20 cellular contexts compared by ENCODE assay signal in the genomic region with DNA sequence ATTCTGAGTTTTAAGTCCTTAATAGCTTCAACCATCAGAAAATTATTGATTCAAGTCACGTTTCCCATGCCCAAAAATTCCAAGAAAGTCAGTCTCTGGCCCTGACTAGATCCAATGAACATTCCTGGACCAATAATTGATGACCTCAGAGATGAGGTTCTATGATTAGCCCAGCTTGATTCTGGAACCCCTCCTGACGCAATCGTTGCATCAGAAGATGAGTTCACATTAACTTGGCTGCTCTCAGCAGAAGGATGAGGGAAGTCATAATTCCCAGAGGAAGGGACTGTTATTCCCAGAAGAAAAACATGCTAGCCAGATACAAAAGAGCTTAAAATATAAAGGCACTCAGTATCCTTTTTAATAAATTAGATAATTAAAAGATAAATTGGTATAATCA.
"Had no signal": no experiment of that assay in that cellular context is flagged by ENCODE, and none has a peak within 500 bp of the region (broad histone marks: within the 10 kb centered on the region; RNA-seq: fewer than 3 reads in every experiment).

No MANE protein-coding gene starts in this region.

- H3K4me3 ChIP-seq: heart left ventricle, lung, psoas muscle, right lobe of liver, skin epidermis, testis, tibial nerve, upper lobe of right lung, vagina had no signal

- ATAC-seq: heart left ventricle; left colon; left ventricle myocardium superior; psoas muscle; right lobe of liver; stimulated activated naive B cell treated with anti-CD40 and anti-IgM and Interleukin-4, amounts not matched to agents 10 μg/mL and 1 μg/mL and 100 μg/mL, for 72 hours; stimulated activated naive CD8-positive, alpha-beta T cell treated with anti-CD3 and anti-CD28 coated beads, Interleukin-15, amount 100 ng/mL, for 72 hours; upper lobe of right lung had no signal

- DNase-seq: heart left ventricle; hippocampal formation; left colon; left ventricle myocardium superior; mesenchymal stem cell; naive B cell; psoas muscle; retina; right lobe of liver; stimulated activated CD4-positive, alpha-beta T cell treated with anti-CD3 and anti-CD28 coated beads, Interleukin-2, amount 100 ng/mL, for 24 hours; stimulated activated CD4-positive, alpha-beta T cell treated with anti-CD3 and anti-CD28 coated beads, Interleukin-4, amount 100 ng/mL, for 4 hours; stimulated activated naive B cell treated with anti-CD40 and anti-IgM and Interleukin-4, amounts not matched to agents 10 μg/mL and 1 μg/mL and 100 μg/mL, for 72 hours; stimulated activated naive CD8-positive, alpha-beta T cell treated with anti-CD3 and anti-CD28 coated beads, Interleukin-15, amount 100 ng/mL, for 72 hours; testis; upper lobe of right lung had no signal

- H3K36me3 ChIP-seq: heart left ventricle, right lobe of liver, tibial nerve, upper lobe of right lung, vagina had no signal

- H3K4me1 ChIP-seq: heart left ventricle, psoas muscle, right lobe of liver, testis, tibial nerve, upper lobe of right lung, vagina had no signal

- H3K9me3 ChIP-seq: psoas muscle, right lobe of liver, testis, upper lobe of right lung, vagina had no signal

- FAIRE-seq: frontal cortex had no signal

- H3K27ac ChIP-seq: heart left ventricle, psoas muscle, right lobe of liver, skin epidermis, testis, tibial nerve, upper lobe of right lung, vagina had no signal

- H3K27me3 ChIP-seq: heart left ventricle, right lobe of liver, testis, tibial nerve, upper lobe of right lung, vagina had no signal
